Comparison of ENCODE assay signal across 1 cellular context in the genomic region with DNA sequence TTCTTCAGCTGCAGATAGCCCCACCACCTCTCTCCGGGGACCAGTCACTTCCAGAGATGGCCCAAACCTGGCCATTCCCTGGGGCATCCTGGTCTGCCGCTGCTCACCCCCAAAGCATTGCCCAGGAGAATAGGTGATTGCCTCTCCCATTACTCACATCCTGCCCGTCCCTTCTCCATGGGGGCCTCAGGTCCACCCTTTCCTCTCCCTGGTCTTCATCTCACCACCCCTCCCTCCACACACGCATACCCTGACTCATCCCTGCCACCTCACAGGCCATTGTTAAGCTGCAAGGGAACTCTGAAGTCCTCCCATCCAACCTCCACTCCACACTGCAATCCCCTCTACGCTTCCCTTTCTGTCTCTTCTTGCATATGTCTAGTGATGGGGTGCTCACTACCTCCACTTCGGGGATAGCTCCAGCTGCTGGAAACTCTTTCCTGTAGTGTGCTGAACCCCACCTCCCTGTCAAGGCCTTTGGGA.
TF ChIP-seq lines count a peak whose summit lies in the region.

A gene with protein sequence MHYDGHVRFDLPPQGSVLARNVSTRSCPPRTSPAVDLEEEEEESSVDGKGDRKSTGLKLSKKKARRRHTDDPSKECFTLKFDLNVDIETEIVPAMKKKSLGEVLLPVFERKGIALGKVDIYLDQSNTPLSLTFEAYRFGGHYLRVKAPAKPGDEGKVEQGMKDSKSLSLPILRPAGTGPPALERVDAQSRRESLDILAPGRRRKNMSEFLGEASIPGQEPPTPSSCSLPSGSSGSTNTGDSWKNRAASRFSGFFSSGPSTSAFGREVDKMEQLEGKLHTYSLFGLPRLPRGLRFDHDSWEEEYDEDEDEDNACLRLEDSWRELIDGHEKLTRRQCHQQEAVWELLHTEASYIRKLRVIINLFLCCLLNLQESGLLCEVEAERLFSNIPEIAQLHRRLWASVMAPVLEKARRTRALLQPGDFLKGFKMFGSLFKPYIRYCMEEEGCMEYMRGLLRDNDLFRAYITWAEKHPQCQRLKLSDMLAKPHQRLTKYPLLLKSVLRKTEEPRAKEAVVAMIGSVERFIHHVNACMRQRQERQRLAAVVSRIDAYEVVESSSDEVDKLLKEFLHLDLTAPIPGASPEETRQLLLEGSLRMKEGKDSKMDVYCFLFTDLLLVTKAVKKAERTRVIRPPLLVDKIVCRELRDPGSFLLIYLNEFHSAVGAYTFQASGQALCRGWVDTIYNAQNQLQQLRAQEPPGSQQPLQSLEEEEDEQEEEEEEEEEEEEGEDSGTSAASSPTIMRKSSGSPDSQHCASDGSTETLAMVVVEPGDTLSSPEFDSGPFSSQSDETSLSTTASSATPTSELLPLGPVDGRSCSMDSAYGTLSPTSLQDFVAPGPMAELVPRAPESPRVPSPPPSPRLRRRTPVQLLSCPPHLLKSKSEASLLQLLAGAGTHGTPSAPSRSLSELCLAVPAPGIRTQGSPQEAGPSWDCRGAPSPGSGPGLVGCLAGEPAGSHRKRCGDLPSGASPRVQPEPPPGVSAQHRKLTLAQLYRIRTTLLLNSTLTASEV (minus strand): TSS at position 188 of the 483 bp plus-strand sequence. CDS start 14,096 bp downstream, outside the sequence.

TF ChIP-seq in HEK293, 187 proteins besides CTCF, POLR2A, EP300 and RAD21 (continued from another document):
- TF ChIP-seq, protein P1, sequence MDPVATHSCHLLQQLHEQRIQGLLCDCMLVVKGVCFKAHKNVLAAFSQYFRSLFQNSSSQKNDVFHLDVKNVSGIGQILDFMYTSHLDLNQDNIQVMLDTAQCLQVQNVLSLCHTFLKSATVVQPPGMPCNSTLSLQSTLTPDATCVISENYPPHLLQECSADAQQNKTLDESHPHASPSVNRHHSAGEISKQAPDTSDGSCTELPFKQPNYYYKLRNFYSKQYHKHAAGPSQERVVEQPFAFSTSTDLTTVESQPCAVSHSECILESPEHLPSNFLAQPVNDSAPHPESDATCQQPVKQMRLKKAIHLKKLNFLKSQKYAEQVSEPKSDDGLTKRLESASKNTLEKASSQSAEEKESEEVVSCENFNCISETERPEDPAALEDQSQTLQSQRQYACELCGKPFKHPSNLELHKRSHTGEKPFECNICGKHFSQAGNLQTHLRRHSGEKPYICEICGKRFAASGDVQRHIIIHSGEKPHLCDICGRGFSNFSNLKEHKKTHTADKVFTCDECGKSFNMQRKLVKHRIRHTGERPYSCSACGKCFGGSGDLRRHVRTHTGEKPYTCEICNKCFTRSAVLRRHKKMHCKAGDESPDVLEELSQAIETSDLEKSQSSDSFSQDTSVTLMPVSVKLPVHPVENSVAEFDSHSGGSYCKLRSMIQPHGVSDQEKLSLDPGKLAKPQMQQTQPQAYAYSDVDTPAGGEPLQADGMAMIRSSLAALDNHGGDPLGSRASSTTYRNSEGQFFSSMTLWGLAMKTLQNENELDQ (tag by site-specific recombination; IDR thresholded peaks at IDR 0.05; ENCODE audit: low read depth) = no peak
- TF ChIP-seq ZBTB20 (tag by site-specific recombination; IDR thresholded peaks at IDR 0.05) (peak; percentile 71; the same call in 1 of the 2 replicates), ZNF335 (tag by site-specific recombination; conservative IDR thresholded peaks at IDR 0.05) (no peak), GFI1B (tag by site-specific recombination; IDR thresholded peaks at IDR 0.05) (no peak), ZNF239 (tag by site-specific recombination; IDR thresholded peaks at IDR 0.05) (no peak), ZNF48 (tag by site-specific recombination; IDR thresholded peaks at IDR 0.05) (no peak), ZIC2 (tag by site-specific recombination; IDR thresholded peaks at IDR 0.05) (peak; percentile 60), PRDM1 (tag by site-specific recombination; IDR thresholded peaks at IDR 0.05) (no peak), SCRT1 (tag by site-specific recombination; IDR thresholded peaks at IDR 0.05; ENCODE audit: borderline replicate concordance) (no peak), ZBTB17 (tag by site-specific recombination; IDR thresholded peaks at IDR 0.05) (peak; percentile 73), ZNF341 (tag by site-specific recombination; IDR thresholded peaks at IDR 0.05; ENCODE audit: low read depth) (no peak), ZNF292 (tag by site-specific recombination; IDR thresholded peaks at IDR 0.05; ENCODE audit: borderline replicate concordance, low read depth) (no peak), ZNF837 (tag by site-specific recombination; IDR thresholded peaks at IDR 0.05) (no peak), INSM2 (tag by site-specific recombination; IDR thresholded peaks at IDR 0.05) (peak; percentile 50; the same call in 1 of the 2 replicates), ZNF350 (tag by site-specific recombination; IDR thresholded peaks at IDR 0.05) (no peak), GLIS2 (tag by site-specific recombination; IDR thresholded peaks at IDR 0.05) (peak; percentile 87), ZNF114 (tag by site-specific recombination; IDR thresholded peaks at IDR 0.05) (no peak), REPIN1 (tag by site-specific recombination; IDR thresholded peaks at IDR 0.05; ENCODE audit: low read depth) (no peak), ZNF580 (tag by site-specific recombination; IDR thresholded peaks at IDR 0.05) (peak; percentile 79), ZFP41 (tag by site-specific recombination; IDR thresholded peaks at IDR 0.05; ENCODE audit: borderline replicate concordance) (no peak), MZF1 (tag by site-specific recombination; IDR thresholded peaks at IDR 0.05; ENCODE audit: borderline replicate concordance) (0 out of 2 replicates have a peak, but pooled peaks have one; percentile 52)
- TF ChIP-seq, protein P2, sequence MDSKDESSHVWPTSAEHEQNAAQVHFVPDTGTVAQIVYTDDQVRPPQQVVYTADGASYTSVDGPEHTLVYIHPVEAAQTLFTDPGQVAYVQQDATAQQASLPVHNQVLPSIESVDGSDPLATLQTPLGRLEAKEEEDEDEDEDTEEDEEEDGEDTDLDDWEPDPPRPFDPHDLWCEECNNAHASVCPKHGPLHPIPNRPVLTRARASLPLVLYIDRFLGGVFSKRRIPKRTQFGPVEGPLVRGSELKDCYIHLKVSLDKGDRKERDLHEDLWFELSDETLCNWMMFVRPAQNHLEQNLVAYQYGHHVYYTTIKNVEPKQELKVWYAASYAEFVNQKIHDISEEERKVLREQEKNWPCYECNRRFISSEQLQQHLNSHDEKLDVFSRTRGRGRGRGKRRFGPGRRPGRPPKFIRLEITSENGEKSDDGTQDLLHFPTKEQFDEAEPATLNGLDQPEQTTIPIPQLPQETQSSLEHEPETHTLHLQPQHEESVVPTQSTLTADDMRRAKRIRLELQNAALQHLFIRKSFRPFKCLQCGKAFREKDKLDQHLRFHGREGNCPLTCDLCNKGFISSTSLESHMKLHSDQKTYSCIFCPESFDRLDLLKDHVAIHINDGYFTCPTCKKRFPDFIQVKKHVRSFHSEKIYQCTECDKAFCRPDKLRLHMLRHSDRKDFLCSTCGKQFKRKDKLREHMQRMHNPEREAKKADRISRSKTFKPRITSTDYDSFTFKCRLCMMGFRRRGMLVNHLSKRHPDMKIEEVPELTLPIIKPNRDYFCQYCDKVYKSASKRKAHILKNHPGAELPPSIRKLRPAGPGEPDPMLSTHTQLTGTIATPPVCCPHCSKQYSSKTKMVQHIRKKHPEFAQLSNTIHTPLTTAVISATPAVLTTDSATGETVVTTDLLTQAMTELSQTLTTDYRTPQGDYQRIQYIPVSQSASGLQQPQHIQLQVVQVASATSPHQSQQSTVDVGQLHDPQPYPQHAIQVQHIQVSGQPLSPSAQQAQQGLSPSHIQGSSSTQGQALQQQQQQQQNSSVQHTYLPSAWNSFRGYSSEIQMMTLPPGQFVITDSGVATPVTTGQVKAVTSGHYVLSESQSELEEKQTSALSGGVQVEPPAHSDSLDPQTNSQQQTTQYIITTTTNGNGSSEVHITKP (tag by site-specific recombination; IDR thresholded peaks at IDR 0.05) = peak; percentile 50
TF ChIP-seq in HEK293: peak in this region for 30.
